1 cellular context compared by ENCODE assay signal in the genomic region with DNA sequence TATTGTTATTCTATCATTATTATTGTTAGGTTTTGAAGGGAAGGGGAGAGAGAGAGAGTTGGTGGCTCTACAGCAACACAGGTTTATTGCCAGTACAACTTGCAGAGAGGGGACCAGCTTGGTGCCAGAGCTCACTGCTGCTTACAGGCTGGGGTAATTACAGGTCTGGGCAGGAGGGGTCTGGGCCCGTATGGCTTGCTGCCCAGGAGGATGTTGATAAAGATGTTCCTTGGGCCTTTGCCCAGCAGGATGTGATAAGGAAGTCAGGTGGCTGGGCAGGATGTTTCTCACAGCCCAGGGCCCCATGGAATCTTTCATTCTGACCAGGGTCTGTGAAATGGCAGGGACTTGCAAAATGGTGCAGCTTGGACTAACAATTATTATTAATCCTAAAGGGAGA.
TF ChIP-seq lines count a peak whose summit lies in the region.

No MANE protein-coding gene starts in this region.

TF ChIP-seq in HEK293, 187 proteins besides CTCF, POLR2A, EP300 and RAD21 (continued from another document):
- TF ChIP-seq ZFP41 (tag by site-specific recombination; IDR thresholded peaks at IDR 0.05; ENCODE audit: borderline replicate concordance) = no peak
- no peak for TF ChIP-seq ZNF366 (tag by site-specific recombination; conservative IDR thresholded peaks at IDR 0.05)
